Comparison of ENCODE assay signal across 1 cellular context in the genomic region with DNA sequence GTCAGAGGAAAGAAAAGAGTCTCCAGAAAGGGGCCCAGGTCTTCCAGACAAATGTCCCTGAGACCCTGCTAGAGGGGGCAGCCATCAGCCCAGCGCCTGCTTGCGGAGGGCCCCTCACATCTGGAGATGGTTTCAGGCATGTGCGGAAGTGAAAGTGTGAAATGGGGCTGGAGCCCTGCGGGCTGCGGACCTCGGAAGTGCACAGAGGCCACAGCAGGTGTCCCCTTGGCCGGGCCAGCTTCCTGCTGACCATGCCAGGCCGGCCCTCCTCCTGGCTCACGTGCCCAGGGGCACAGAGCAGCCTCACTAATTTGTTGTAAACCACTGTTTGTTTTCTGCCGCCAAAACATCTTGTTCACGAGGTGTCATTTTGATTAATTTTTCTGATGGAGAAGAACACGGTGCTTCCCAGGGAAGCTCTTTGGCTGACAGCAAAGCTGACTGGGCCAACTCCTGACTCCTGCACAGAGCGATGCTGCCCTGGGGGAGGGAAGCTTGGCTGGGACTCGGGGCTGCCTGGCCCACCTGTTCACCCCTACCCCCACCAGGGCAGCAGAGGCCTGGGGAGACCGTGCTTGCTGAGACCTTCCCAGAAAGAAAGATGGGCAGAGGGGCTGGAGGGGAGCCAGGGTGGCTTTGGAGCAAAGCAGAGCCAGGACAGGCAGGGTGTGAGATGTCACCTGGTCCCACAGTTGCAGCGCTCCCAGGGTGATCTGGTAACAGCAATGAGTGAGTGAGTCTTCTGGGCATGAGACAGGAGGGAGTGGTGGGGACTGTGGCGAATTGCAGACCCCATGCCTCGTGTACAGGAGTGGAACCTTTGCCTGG.
A peak's percentile ranks its signal among the peaks of the same experiment; 100 is the strongest.
TF ChIP-seq lines count a peak whose summit lies in the region.

No MANE protein-coding gene starts in this region.

TF ChIP-seq in HepG2, 621 proteins besides CTCF, POLR2A, EP300 and RAD21 (continues in another document):
- TF ChIP-seq HNRNPLL (IDR thresholded peaks at IDR 0.05; ENCODE audit: low read depth, low read length, poor library complexity, severe bottlenecking) (peak; percentile 23), ZFYVE20 (CRISPR knock-in tag; IDR thresholded peaks at IDR 0.05; ENCODE audit: borderline replicate concordance, low read depth) (no peak), PHF20 (CRISPR knock-in tag; IDR thresholded peaks at IDR 0.05) (0 out of 2 replicates have a peak, but pooled peaks have one; percentile 14), BHLHE40 (IDR thresholded peaks at IDR 0.05; ENCODE audit: low read length) (peak; percentile 54), ZMAT3 (CRISPR knock-in tag; conservative IDR thresholded peaks at IDR 0.05) (no peak), PHF21A (CRISPR knock-in tag; IDR thresholded peaks at IDR 0.05) (0 out of 2 replicates have a peak, but pooled peaks have one; percentile 3), BORCS8-MEF2B (CRISPR knock-in tag; IDR thresholded peaks at IDR 0.05) (peak; percentile 15; the same call in 1 of the 2 replicates), ZNF768 (CRISPR knock-in tag; IDR thresholded peaks at IDR 0.05) (0 out of 2 replicates have a peak, but pooled peaks have one; percentile 3), ZFX (CRISPR knock-in tag; IDR thresholded peaks at IDR 0.05; ENCODE audit: low read depth) (peak; percentile 30; the same call in 1 of the 2 replicates), ZNF232 (CRISPR knock-in tag; IDR thresholded peaks at IDR 0.05; ENCODE audit: borderline replicate concordance) (no peak), KAT8 (CRISPR knock-in tag; IDR thresholded peaks at IDR 0.05) (0 out of 2 replicates have a peak, but pooled peaks have one; percentile 27), ZNF180 (CRISPR knock-in tag; IDR thresholded peaks at IDR 0.05; ENCODE audit: borderline replicate concordance, low read depth) (peak; percentile 91; the same call in 1 of the 2 replicates), TBX3 (IDR thresholded peaks at IDR 0.05; ENCODE audit: borderline replicate concordance) (peak; percentile 4; the same call in 1 of the 2 replicates), ZNF776 (CRISPR knock-in tag; IDR thresholded peaks at IDR 0.05) (0 out of 2 replicates have a peak, but pooled peaks have one; percentile 48), MYC (CRISPR knock-in tag; IDR thresholded peaks at IDR 0.05; ENCODE audit: borderline replicate concordance) (peak; percentile 33; the same call in 1 of the 2 replicates), ZFP90 (CRISPR knock-in tag; IDR thresholded peaks at IDR 0.05; ENCODE audit: borderline replicate concordance) (peak; percentile 60; the same call in 1 of the 2 replicates), ZNF292 (CRISPR knock-in tag; IDR thresholded peaks at IDR 0.05; ENCODE audit: borderline replicate concordance, low read depth) (0 out of 2 replicates have a peak, but pooled peaks have one; percentile 53), ETV5 (CRISPR knock-in tag; IDR thresholded peaks at IDR 0.05; ENCODE audit: borderline replicate concordance) (peak; percentile 27; the same call in 1 of the 2 replicates), CAMTA2 (CRISPR knock-in tag; IDR thresholded peaks at IDR 0.05; ENCODE audit: borderline replicate concordance) (0 out of 2 replicates have a peak, but pooled peaks have one; percentile 19), ZNF160 (CRISPR knock-in tag; IDR thresholded peaks at IDR 0.05) (no peak), GABPB1 (CRISPR knock-in tag; IDR thresholded peaks at IDR 0.05) (peak; percentile 59; the same call in 1 of the 2 replicates), ZNF598 (CRISPR knock-in tag; IDR thresholded peaks at IDR 0.05; ENCODE audit: borderline replicate concordance) (peak; percentile 34; the same call in 1 of the 2 replicates), MXD4 (CRISPR knock-in tag; IDR thresholded peaks at IDR 0.05) (0 out of 2 replicates have a peak, but pooled peaks have one; percentile 20), HOXA3 (CRISPR knock-in tag; IDR thresholded peaks at IDR 0.05) (0 out of 2 replicates have a peak, but pooled peaks have one; percentile 31), ZFY (CRISPR knock-in tag; IDR thresholded peaks at IDR 0.05) (peak; percentile 49), KDM5B (CRISPR knock-in tag; IDR thresholded peaks at IDR 0.05; ENCODE audit: borderline replicate concordance) (peak; percentile 68; the same call in 1 of the 2 replicates), SIX1 (CRISPR knock-in tag; IDR thresholded peaks at IDR 0.05; ENCODE audit: borderline replicate concordance) (no peak), ZMYM3 (CRISPR knock-in tag; IDR thresholded peaks at IDR 0.05) (0 out of 2 replicates have a peak, but pooled peaks have one; percentile 2)
- TF ChIP-seq, protein P1, sequence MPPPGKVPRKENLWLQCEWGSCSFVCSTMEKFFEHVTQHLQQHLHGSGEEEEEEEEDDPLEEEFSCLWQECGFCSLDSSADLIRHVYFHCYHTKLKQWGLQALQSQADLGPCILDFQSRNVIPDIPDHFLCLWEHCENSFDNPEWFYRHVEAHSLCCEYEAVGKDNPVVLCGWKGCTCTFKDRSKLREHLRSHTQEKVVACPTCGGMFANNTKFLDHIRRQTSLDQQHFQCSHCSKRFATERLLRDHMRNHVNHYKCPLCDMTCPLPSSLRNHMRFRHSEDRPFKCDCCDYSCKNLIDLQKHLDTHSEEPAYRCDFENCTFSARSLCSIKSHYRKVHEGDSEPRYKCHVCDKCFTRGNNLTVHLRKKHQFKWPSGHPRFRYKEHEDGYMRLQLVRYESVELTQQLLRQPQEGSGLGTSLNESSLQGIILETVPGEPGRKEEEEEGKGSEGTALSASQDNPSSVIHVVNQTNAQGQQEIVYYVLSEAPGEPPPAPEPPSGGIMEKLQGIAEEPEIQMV (CRISPR knock-in tag; IDR thresholded peaks at IDR 0.05; ENCODE audit: low read depth): 0 out of 2 replicates have a peak, but pooled peaks have one; percentile 33
- TF ChIP-seq, protein P2, sequence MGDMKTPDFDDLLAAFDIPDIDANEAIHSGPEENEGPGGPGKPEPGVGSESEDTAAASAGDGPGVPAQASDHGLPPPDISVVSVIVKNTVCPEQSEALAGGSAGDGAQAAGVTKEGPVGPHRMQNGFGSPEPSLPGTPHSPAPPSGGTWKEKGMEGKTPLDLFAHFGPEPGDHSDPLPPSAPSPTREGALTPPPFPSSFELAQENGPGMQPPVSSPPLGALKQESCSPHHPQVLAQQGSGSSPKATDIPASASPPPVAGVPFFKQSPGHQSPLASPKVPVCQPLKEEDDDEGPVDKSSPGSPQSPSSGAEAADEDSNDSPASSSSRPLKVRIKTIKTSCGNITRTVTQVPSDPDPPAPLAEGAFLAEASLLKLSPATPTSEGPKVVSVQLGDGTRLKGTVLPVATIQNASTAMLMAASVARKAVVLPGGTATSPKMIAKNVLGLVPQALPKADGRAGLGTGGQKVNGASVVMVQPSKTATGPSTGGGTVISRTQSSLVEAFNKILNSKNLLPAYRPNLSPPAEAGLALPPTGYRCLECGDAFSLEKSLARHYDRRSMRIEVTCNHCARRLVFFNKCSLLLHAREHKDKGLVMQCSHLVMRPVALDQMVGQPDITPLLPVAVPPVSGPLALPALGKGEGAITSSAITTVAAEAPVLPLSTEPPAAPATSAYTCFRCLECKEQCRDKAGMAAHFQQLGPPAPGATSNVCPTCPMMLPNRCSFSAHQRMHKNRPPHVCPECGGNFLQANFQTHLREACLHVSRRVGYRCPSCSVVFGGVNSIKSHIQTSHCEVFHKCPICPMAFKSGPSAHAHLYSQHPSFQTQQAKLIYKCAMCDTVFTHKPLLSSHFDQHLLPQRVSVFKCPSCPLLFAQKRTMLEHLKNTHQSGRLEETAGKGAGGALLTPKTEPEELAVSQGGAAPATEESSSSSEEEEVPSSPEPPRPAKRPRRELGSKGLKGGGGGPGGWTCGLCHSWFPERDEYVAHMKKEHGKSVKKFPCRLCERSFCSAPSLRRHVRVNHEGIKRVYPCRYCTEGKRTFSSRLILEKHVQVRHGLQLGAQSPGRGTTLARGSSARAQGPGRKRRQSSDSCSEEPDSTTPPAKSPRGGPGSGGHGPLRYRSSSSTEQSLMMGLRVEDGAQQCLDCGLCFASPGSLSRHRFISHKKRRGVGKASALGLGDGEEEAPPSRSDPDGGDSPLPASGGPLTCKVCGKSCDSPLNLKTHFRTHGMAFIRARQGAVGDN (CRISPR knock-in tag; IDR thresholded peaks at IDR 0.05): peak; percentile 87
- TF ChIP-seq, protein P3, sequence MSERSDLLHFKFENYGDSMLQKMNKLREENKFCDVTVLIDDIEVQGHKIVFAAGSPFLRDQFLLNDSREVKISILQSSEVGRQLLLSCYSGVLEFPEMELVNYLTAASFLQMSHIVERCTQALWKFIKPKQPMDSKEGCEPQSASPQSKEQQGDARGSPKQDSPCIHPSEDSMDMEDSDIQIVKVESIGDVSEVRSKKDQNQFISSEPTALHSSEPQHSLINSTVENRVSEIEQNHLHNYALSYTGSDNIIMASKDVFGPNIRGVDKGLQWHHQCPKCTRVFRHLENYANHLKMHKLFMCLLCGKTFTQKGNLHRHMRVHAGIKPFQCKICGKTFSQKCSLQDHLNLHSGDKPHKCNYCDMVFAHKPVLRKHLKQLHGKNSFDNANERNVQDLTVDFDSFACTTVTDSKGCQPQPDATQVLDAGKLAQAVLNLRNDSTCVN (CRISPR knock-in tag; IDR thresholded peaks at IDR 0.05; ENCODE audit: borderline replicate concordance): 0 out of 2 replicates have a peak, but pooled peaks have one; percentile 8
- TF ChIP-seq, protein P4, sequence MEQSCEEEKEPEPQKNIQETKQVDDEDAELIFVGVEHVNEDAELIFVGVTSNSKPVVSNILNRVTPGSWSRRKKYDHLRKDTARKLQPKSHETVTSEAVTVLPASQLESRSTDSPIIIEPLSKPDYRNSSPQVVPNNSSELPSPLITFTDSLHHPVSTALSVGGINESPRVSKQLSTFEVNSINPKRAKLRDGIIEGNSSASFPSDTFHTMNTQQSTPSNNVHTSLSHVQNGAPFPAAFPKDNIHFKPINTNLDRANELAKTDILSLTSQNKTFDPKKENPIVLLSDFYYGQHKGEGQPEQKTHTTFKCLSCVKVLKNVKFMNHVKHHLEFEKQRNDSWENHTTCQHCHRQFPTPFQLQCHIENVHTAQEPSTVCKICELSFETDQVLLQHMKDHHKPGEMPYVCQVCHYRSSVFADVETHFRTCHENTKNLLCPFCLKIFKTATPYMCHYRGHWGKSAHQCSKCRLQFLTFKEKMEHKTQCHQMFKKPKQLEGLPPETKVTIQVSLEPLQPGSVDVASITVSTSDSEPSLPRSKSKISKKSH (CRISPR knock-in tag; IDR thresholded peaks at IDR 0.05; ENCODE audit: borderline replicate concordance): 0 out of 2 replicates have a peak, but pooled peaks have one; percentile 22
- TF ChIP-seq, protein P5, sequence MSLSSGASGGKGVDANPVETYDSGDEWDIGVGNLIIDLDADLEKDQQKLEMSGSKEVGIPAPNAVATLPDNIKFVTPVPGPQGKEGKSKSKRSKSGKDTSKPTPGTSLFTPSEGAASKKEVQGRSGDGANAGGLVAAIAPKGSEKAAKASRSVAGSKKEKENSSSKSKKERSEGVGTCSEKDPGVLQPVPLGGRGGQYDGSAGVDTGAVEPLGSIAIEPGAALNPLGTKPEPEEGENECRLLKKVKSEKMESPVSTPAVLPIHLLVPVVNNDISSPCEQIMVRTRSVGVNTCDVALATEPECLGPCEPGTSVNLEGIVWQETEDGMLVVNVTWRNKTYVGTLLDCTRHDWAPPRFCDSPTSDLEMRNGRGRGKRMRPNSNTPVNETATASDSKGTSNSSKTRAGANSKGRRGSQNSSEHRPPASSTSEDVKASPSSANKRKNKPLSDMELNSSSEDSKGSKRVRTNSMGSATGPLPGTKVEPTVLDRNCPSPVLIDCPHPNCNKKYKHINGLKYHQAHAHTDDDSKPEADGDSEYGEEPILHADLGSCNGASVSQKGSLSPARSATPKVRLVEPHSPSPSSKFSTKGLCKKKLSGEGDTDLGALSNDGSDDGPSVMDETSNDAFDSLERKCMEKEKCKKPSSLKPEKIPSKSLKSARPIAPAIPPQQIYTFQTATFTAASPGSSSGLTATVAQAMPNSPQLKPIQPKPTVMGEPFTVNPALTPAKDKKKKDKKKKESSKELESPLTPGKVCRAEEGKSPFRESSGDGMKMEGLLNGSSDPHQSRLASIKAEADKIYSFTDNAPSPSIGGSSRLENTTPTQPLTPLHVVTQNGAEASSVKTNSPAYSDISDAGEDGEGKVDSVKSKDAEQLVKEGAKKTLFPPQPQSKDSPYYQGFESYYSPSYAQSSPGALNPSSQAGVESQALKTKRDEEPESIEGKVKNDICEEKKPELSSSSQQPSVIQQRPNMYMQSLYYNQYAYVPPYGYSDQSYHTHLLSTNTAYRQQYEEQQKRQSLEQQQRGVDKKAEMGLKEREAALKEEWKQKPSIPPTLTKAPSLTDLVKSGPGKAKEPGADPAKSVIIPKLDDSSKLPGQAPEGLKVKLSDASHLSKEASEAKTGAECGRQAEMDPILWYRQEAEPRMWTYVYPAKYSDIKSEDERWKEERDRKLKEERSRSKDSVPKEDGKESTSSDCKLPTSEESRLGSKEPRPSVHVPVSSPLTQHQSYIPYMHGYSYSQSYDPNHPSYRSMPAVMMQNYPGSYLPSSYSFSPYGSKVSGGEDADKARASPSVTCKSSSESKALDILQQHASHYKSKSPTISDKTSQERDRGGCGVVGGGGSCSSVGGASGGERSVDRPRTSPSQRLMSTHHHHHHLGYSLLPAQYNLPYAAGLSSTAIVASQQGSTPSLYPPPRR (CRISPR knock-in tag; IDR thresholded peaks at IDR 0.05; ENCODE audit: borderline replicate concordance): no peak
- TF ChIP-seq, protein P6, sequence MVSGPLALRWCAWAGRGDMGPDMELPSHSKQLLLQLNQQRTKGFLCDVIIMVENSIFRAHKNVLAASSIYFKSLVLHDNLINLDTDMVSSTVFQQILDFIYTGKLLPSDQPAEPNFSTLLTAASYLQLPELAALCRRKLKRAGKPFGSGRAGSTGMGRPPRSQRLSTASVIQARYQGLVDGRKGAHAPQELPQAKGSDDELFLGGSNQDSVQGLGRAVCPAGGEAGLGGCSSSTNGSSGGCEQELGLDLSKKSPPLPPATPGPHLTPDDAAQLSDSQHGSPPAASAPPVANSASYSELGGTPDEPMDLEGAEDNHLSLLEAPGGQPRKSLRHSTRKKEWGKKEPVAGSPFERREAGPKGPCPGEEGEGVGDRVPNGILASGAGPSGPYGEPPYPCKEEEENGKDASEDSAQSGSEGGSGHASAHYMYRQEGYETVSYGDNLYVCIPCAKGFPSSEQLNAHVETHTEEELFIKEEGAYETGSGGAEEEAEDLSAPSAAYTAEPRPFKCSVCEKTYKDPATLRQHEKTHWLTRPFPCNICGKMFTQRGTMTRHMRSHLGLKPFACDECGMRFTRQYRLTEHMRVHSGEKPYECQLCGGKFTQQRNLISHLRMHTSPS (CRISPR knock-in tag; IDR thresholded peaks at IDR 0.05; ENCODE audit: low read depth): 0 out of 2 replicates have a peak, but pooled peaks have one; percentile 56
- TF ChIP-seq, protein P7, sequence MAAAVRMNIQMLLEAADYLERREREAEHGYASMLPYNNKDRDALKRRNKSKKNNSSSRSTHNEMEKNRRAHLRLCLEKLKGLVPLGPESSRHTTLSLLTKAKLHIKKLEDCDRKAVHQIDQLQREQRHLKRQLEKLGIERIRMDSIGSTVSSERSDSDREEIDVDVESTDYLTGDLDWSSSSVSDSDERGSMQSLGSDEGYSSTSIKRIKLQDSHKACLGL (CRISPR knock-in tag; IDR thresholded peaks at IDR 0.05): peak; percentile 65; the same call in 1 of the 2 replicates
- TF ChIP-seq, protein P8, sequence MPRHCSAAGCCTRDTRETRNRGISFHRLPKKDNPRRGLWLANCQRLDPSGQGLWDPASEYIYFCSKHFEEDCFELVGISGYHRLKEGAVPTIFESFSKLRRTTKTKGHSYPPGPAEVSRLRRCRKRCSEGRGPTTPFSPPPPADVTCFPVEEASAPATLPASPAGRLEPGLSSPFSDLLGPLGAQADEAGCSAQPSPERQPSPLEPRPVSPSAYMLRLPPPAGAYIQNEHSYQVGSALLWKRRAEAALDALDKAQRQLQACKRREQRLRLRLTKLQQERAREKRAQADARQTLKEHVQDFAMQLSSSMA (CRISPR knock-in tag; IDR thresholded peaks at IDR 0.05): 0 out of 2 replicates have a peak, but pooled peaks have one; percentile 54
